In the genomic region with DNA sequence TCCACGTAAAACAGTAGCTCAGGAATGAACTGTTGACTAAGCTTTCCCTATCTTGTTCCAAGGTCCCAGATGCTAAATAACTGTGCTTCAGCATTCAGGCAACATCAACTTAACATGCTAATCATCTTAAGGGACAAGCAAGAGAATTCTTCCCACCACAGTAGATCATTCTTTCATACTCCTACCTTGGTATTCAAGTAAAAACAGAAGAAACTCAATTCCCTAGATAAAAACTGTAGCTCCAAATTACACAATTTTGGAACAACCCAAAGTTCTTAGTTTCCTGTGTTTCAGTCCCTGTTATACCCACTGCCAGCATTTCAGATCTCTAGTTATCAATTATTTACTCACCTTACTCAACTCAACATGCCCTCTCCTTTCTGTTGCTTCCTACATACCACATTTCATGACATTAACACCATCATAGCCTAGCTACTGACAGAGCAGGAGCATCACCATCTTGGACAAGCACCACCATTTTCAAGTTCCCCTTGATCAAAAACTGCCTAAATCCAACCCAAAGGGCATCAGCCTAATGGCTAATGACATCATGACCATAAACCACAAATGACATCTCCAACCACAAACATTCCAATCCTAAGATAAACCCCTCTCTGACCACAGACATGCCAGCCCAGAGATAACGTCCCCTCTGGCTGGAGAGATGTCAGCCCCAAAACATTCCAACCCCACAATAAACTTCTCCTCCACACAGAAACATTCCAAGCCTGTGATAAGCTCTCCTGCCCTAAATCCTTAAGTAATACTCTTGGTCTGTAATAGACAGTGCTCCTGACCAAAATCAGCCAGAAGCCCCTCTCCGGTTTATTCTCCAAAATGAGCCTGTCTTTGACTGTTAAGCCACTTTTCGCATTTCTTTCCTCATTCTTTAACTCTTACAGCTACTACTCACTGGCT, we compare ENCODE assay signal across 8 cellular contexts.
DNase-seq lines count a peak whose midpoint lies in the region; ATAC-seq and TF ChIP-seq lines count a peak whose summit lies in the region.

No MANE protein-coding gene starts in this region.

- H3K9me3 ChIP-seq in PC-3 (ENCODE audit: low read length) (no peaks in the 10 kb centered on the region), ectodermal cell (ENCODE audit: control insufficient read depth, low read length) (no peaks in the 10 kb centered on the region)

- H3F3A ChIP-seq in PC-3 (ENCODE audit: low read length, unreplicated experiment) = no peaks in the 10 kb centered on the region

- H3K36me3 ChIP-seq in PC-3 (ENCODE audit: low read depth, low read length) (no peaks in the 10 kb centered on the region), ectodermal cell (ENCODE audit: control insufficient read depth, insufficient read depth, low read length) (no peaks in the 10 kb centered on the region)

- ATAC-seq in PC-3 (peak; percentile 84), HG02571 (IDR thresholded peaks at IDR 0.05; ENCODE audit: unreplicated experiment) (no peak), HG02884 (IDR thresholded peaks at IDR 0.05; ENCODE audit: unreplicated experiment) (no peak)

- peak overlapping the region; percentile 42 for H3K4me2 ChIP-seq in PC-3 (ENCODE audit: low read length)

- BruUV-seq in PC-3 (replicated peaks; lab: Mats Ljungman, UMichigan) = no TSS peak

- H3K79me2 ChIP-seq in PC-3 (ENCODE audit: low read length) = peaks cover 24% of the 10 kb centered on the region

- intact Hi-C loops in PC-3 (cut with micrococcal nuclease) = no loop called here

- no peaks in the 10 kb centered on the region for H4K20me1 ChIP-seq in PC-3 (ENCODE audit: low read length)

- DNase-seq in GM04503 (ENCODE audit: low read depth) (peak; percentile 92), PC-3 (peak; percentile 85), non-pigmented ciliary epithelial cell (ENCODE audit: low read depth) (peak; percentile 94)
- DNase-seq in activated CD4-positive, alpha-beta T cell treated with anti-CD3 and anti-CD28 coated beads, Interleukin-2, amount 50 U/mL, for 1 hour = no peak
- no peak for DNase-seq in stimulated activated CD4-positive, alpha-beta T cell treated with anti-CD3 and anti-CD28 coated beads, Interleukin-4, amount 100 ng/mL, for 4 hours

- H3K9ac ChIP-seq in PC-3 (ENCODE audit: low read length) = no peak overlapping the region

- H3K27me3 ChIP-seq in PC-3 (ENCODE audit: low read length) = no peaks in the 10 kb centered on the region
- H3K27me3 ChIP-seq in ectodermal cell (ENCODE audit: control insufficient read depth, insufficient read depth, low read length, poor library complexity, severe bottlenecking) = no peaks in the 10 kb centered on the region

- H3K9me2 ChIP-seq in PC-3 (replicated peaks; ENCODE audit: low read length) = no peaks in the 10 kb centered on the region

- POLR2A ChIA-PET in PC-3 (lab: Charles Lee; ENCODE audit: unreplicated experiment) = no interaction called here

- H2AFZ ChIP-seq in PC-3 (ENCODE audit: low read length) = no peak overlapping the region

- peak overlapping the region; percentile 9; the same call in 1 of the 2 replicates for H3K27ac ChIP-seq in PC-3 (ENCODE audit: low read length)
- peak overlapping the region; percentile 16 for H3K27ac ChIP-seq in ectodermal cell (ENCODE audit: insufficient read depth, low read depth, low read length, poor library complexity, severe bottlenecking)

- CTCF ChIA-PET in PC-3 (lab: Charles Lee) = interaction anchor here (0.8 kb wide), 1 partner anchor 222 kb away, joined by 4 read pairs; no protein-coding TSS in a partner anchor

- H3K4me3 ChIP-seq in PC-3 (ENCODE audit: low read length) (no peak overlapping the region), ectodermal cell (ENCODE audit: insufficient read depth, low read depth, low read length) (no peak overlapping the region)

- H3K4me1 ChIP-seq in PC-3 (ENCODE audit: insufficient read depth, low read length) (peaks cover 23% of the 10 kb centered on the region), ectodermal cell (ENCODE audit: control insufficient read depth, insufficient read depth, low read length) (peaks cover 17% of the 10 kb centered on the region)

- 67 to 69% methylated on average over 4 of the region's 4 CpGs for WGBS in ectodermal cell, 2 experiments

- TF ChIP-seq CTCF in PC-3 (conservative IDR thresholded peaks at IDR 0.05; ENCODE audit: low read depth, low read length) = no peak

Comparison
In these comparisons a context has a peak if more than half of its experiments do, and no peak if none do; other contexts are left out.
1. DNase-seq: peak in GM04503 (single experiment), PC-3 (single experiment) and non-pigmented ciliary epithelial cell (single experiment); none in activated CD4-positive, alpha-beta T cell treated with anti-CD3 and anti-CD28 coated beads, Interleukin-2, amount 50 U/mL, for 1 hour (single experiment) and stimulated activated CD4-positive, alpha-beta T cell treated with anti-CD3 and anti-CD28 coated beads, Interleukin-4, amount 100 ng/mL, for 4 hours (0 of 2).